24 cellular contexts compared by ENCODE assay signal in genomic region chr7:107396990-107397389, GRCh38.
A peak's percentile ranks its signal among the peaks of the same experiment; 100 is the strongest.
DNase-seq lines count a peak whose midpoint lies in the region; ATAC-seq and TF ChIP-seq lines count a peak whose summit lies in the region.
"Had no signal": no experiment of that assay in that cellular context is flagged by ENCODE, and none has a peak within 500 bp of the region (broad histone marks: within the 10 kb centered on the region; RNA-seq: fewer than 3 reads in every experiment).

No MANE protein-coding gene starts in this region.

- no peaks in the 10 kb centered on the region for H3K4me1 Mint-ChIP-seq in MCF 10A (ENCODE audit: insufficient read depth, unreplicated experiment)
- H3K4me1 Mint-ChIP-seq: activated naive CD4-positive, alpha-beta T cell treated with anti-CD3 and anti-CD28 coated beads, Interleukin-2, amount 50 U/mL, for 24 hours; B cell; mesothelial cell of epicardium; natural killer cell had no signal

- no TSS peak for BruUV-seq in MCF 10A (replicated peaks; lab: Mats Ljungman, UMichigan)

- in situ Hi-C loops in gastrocnemius medialis (cut with MboI; ENCODE audit: low sequenced_read_pairs in 4 of 4) = no loop called here

- H3K9me3 ChIP-seq in breast epithelium (no peaks in the 10 kb centered on the region), gastrocnemius medialis (no peaks in the 10 kb centered on the region)
- H3K9me3 ChIP-seq: A549, left lung had no signal

- CTCF ChIA-PET in MCF 10A (lab: Yijun Ruan, JAX) = interaction anchor here (1.3 kb wide), 1 partner anchor 20 kb away, joined by 3 read pairs; no protein-coding TSS in a partner anchor

- H3K27ac Mint-ChIP-seq in MCF 10A (ENCODE audit: low read depth, unreplicated experiment) = no peak overlapping the region
- H3K27ac Mint-ChIP-seq: activated naive CD4-positive, alpha-beta T cell treated with anti-CD3 and anti-CD28 coated beads, Interleukin-2, amount 50 U/mL, for 24 hours; activated T-cell treated with anti-CD3 and anti-CD28 coated beads, Interleukin-2, amount 50 U/mL, for 72 hours; B cell; HFFc6; mesothelial cell of epicardium; natural killer cell had no signal

- H3K36me3 ChIP-seq in breast epithelium (peaks cover 4% of the 10 kb centered on the region), gastrocnemius medialis (no peaks in the 10 kb centered on the region)

- peak; percentile 45 to 87 for ATAC-seq in gastrocnemius medialis
- ATAC-seq in HG03175 (IDR thresholded peaks at IDR 0.05; ENCODE audit: unreplicated experiment) = no peak
- ATAC-seq: A549, left lung, natural killer cell, right cardiac atrium, SK-N-SH treated with all-trans-retinoic acid at 6 μM for 48 hours had no signal

- TF ChIP-seq POLR2A in breast epithelium (IDR thresholded peaks at IDR 0.05) = no peak
- TF ChIP-seq POLR2A in gastrocnemius medialis (IDR thresholded peaks at IDR 0.05) = no peak

- no peak overlapping the region for H3K27ac ChIP-seq in breast epithelium
- H3K27ac ChIP-seq in gastrocnemius medialis = no peak overlapping the region
- no peak overlapping the region for H3K27ac ChIP-seq in substantia nigra (ENCODE audit: low read depth, low read length, poor library complexity, severe bottlenecking)
- H3K27ac ChIP-seq: A549, left lung had no signal

- H3K27me3 ChIP-seq in breast epithelium = no peaks in the 10 kb centered on the region
- H3K27me3 ChIP-seq in gastrocnemius medialis = no peaks in the 10 kb centered on the region
- H3K27me3 ChIP-seq: left lung had no signal

- POLR2A ChIA-PET in MCF 10A (lab: Yijun Ruan, JAX) = interaction anchor here (0.7 to 0.9 kb wide), 2 partner anchors 67 to 738 kb away, joined by 3 to 4 read pairs; no protein-coding TSS in a partner anchor

- intact Hi-C loops in MCF 10A (cut with micrococcal nuclease) = no loop called here
- intact Hi-C loops in breast epithelium (cut with DNase I; ENCODE audit: low total_unique reads) = no loop called here
- intact Hi-C loops in gastrocnemius medialis (cut with DNase I; ENCODE audit: low total_unique reads) = no loop called here

- no peaks in the 10 kb centered on the region for H3K9me3 Mint-ChIP-seq in MCF 10A (ENCODE audit: unreplicated experiment)
- H3K9me3 Mint-ChIP-seq: activated naive CD4-positive, alpha-beta T cell treated with anti-CD3 and anti-CD28 coated beads, Interleukin-2, amount 50 U/mL, for 24 hours; HFFc6; natural killer cell had no signal

- peak; percentile 20 for DNase-seq in MCF 10A (ENCODE audit: unreplicated experiment)
- DNase-seq in breast epithelium (ENCODE audit: low spot score in 2 of 2) = no peak
- DNase-seq in OCI-M2 (lab: John Stamatoyannopoulos, UW; ENCODE audit: unreplicated experiment) = peak; percentile 1
- peak; percentile 28 for DNase-seq in cerebellar cortex (ENCODE audit: low spot score)
- DNase-seq in gastrocnemius medialis = peak in 1 of 2 donors; percentile 26
- DNase-seq in DMS 273 (lab: John Stamatoyannopoulos, UW; ENCODE audit: unreplicated experiment) = no peak
- DNase-seq in substantia nigra (lab: John Stamatoyannopoulos, UW) = no peak
- DNase-seq: activated T-cell treated with anti-CD3 and anti-CD28 coated beads, Interleukin-2, amount 50 U/mL, for 72 hours; DMS79; effector memory CD4-positive, alpha-beta T cell; HFFc6; left lung; natural killer cell; NCI-H1417; NCI-H2081 treated with DMSO at 0.1 percent for 48 hours; NCI-H446 treated with DMSO at 0.1 percent for 48 hours; NK-92 treated with Interleukin-12 subunit alpha and Interleukin-12 subunit beta, amount 100 ng/mL, for 24 hours; right cardiac atrium had no signal

- H3K4me3 Mint-ChIP-seq in MCF 10A (ENCODE audit: unreplicated experiment) = no peak overlapping the region
- H3K4me3 Mint-ChIP-seq: activated naive CD4-positive, alpha-beta T cell treated with anti-CD3 and anti-CD28 coated beads, Interleukin-2, amount 50 U/mL, for 24 hours; activated T-cell treated with anti-CD3 and anti-CD28 coated beads, Interleukin-2, amount 50 U/mL, for 72 hours; B cell; HFFc6; mesothelial cell of epicardium; natural killer cell had no signal

- H3K4me3 ChIP-seq in breast epithelium (no peak overlapping the region), gastrocnemius medialis (no peak overlapping the region)
- H3K4me3 ChIP-seq: A549, left lung had no signal

- TF ChIP-seq CTCF in MCF 10A (IDR thresholded peaks at IDR 0.05; ENCODE audit: unreplicated experiment) (no peak), breast epithelium (IDR thresholded peaks at IDR 0.05) (no peak), gastrocnemius medialis (IDR thresholded peaks at IDR 0.05 in 4 of 5, conservative IDR thresholded peaks at IDR 0.05 in 1 of 5) (no peak)

- H3K4me1 ChIP-seq in breast epithelium (no peaks in the 10 kb centered on the region), gastrocnemius medialis (no peaks in the 10 kb centered on the region)
- H3K4me1 ChIP-seq: A549, left lung had no signal

- no peaks in the 10 kb centered on the region for H3K36me3 Mint-ChIP-seq in MCF 10A (ENCODE audit: insufficient read depth, unreplicated experiment)
- H3K36me3 Mint-ChIP-seq: natural killer cell had no signal

- H3K27me3 Mint-ChIP-seq in MCF 10A (ENCODE audit: insufficient read depth, unreplicated experiment) = no peaks in the 10 kb centered on the region
- H3K27me3 Mint-ChIP-seq: activated naive CD4-positive, alpha-beta T cell treated with anti-CD3 and anti-CD28 coated beads, Interleukin-2, amount 50 U/mL, for 24 hours; B cell had no signal

Comparison
In these comparisons a context has a peak if more than half of its experiments do, and no peak if none do; other contexts are left out.
1. DNase-seq: peak in MCF 10A (single experiment), OCI-M2 (single experiment) and cerebellar cortex (single experiment); none in breast epithelium (0 of 2), DMS 273 (single experiment) and substantia nigra (0 of 49).